Comparison of ENCODE assay signal across 8 cellular contexts in the genomic region with DNA sequence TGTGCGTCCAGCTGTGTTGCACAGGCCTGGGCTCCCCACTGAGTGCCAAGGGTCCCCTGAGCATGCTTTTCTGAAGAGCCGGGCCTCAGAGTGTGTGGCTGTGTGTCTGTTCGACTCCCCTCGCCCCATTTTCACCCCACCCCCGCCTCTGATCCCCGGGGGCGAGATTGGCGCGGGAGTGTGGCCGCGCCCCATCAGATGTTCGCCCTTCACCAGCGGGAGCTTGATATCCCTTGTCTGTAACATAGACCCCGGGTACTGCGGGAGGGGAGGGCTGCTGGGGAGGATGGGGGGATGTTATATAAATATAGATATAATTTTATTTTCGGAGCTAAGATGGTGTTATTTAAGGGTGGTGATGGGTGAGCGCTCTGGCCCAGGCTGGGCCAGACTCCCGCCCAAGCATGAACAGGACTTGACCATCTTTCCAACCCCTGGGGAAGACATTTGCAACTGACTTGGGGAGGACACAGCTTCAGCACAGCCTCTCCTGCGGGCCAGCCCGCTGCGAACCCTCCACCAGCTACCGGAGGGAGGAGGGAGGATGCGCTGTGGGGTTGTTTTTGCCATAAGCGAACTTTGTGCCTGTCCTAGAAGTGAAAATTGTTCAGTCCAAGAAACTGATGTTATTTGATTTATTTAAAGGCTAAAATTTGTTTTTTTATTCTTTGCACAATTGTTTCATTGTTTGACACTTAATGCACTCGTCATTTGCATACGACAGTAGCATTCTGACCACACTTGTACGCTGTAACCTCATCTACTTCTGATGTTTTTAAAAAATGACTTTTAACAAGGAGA. TPM values are rescaled to one million over a fixed set of nuclear protein-coding genes. Genes with fewer than 3 reads are reported as not detected.
DNase-seq lines count a peak whose midpoint lies in the region; ATAC-seq, FAIRE-seq and TF ChIP-seq lines count a peak whose summit lies in the region.

No MANE protein-coding gene starts in this region.

- peak overlapping the region; percentile 94 for H3K9ac ChIP-seq in astrocyte (ENCODE audit: low read length)
- H3K9ac ChIP-seq in kidney (ENCODE audit: low read length in 2 of 2): peak overlapping the region; percentile 98 to 99

- H2AFZ ChIP-seq in astrocyte (ENCODE audit: low read depth, low read length): no peak overlapping the region
- no peak overlapping the region for H2AFZ ChIP-seq in OCI-LY7 (ENCODE audit: low read length)

- CTCF ChIA-PET in OCI-LY7 (lab: Charles Lee; ENCODE audit: unreplicated experiment): no interaction called here

- H3K4me3 Mint-ChIP-seq in activated T-cell treated with anti-CD3 and anti-CD28 coated beads, Interleukin-2, amount 50 U/mL, for 4 hours: peak overlapping the region; percentile 79
- H3K4me3 Mint-ChIP-seq in astrocyte (ENCODE audit: unreplicated experiment): peak overlapping the region; percentile 98

- intact Hi-C loops in kidney (cut with DNase I) (no loop called here), spleen (cut with DNase I; ENCODE audit: low total_unique reads) (no loop called here), OCI-LY7 (cut with micrococcal nuclease; ENCODE audit: unreplicated experiment) (no loop called here)

- H3K9me3 ChIP-seq in astrocyte (ENCODE audit: insufficient read depth, low read depth, low read length): no peaks in the 10 kb centered on the region
- no peaks in the 10 kb centered on the region for H3K9me3 ChIP-seq in kidney (ENCODE audit: control insufficient read depth in 1 of 2, low read length in 2 of 2)
- no peaks in the 10 kb centered on the region for H3K9me3 ChIP-seq in spleen
- no peaks in the 10 kb centered on the region for H3K9me3 ChIP-seq in OCI-LY7 (ENCODE audit: low read length)

- H3K4me3 ChIP-seq in astrocyte (ENCODE audit: insufficient read depth, low read depth, low read length) (peak overlapping the region; percentile 88), kidney (ENCODE audit: low read length in 2 of 2) (peak overlapping the region; percentile 96), spleen (peak overlapping the region; percentile 59 to 85 (median 75)), OCI-LY7 (ENCODE audit: low read depth, low read length, poor library complexity, severe bottlenecking) (no peak overlapping the region)

- no peaks in the 10 kb centered on the region for H3K9me3 Mint-ChIP-seq in activated T-cell treated with anti-CD3 and anti-CD28 coated beads, Interleukin-2, amount 50 U/mL, for 4 hours
- no peaks in the 10 kb centered on the region for H3K9me3 Mint-ChIP-seq in astrocyte (ENCODE audit: unreplicated experiment)

- H3K27me3 ChIP-seq in astrocyte (ENCODE audit: insufficient read depth, low read length): no peaks in the 10 kb centered on the region
- H3K27me3 ChIP-seq in spleen (replicated peaks in 1 of 7): peaks cover 0 to 32% (median 0%) of the 10 kb centered on the region in 7 donors

- no peak for TF ChIP-seq CTCF in astrocyte (IDR thresholded peaks at IDR 0.05; ENCODE audit: insufficient read depth, low read depth, low read length)
- TF ChIP-seq CTCF in kidney (IDR thresholded peaks at IDR 0.05; ENCODE audit: borderline replicate concordance, extremely low read depth, insufficient read depth): no peak
- TF ChIP-seq CTCF in spleen (IDR thresholded peaks at IDR 0.05 in 8 of 11, conservative IDR thresholded peaks at IDR 0.05 in 3 of 11): no peak
- TF ChIP-seq CTCF in OCI-LY7 (conservative IDR thresholded peaks at IDR 0.05; ENCODE audit: low read length): no peak

- WGBS in spleen, 5 donors: 51 to 66% (median 57%) methylated on average over 26 to 27 of the region's 27 CpGs

- H3K27ac Mint-ChIP-seq in astrocyte (ENCODE audit: unreplicated experiment): peak overlapping the region; percentile 93

- no TSS peak for BruUV-seq in OCI-LY7 (replicated peaks; lab: Mats Ljungman, UMichigan)

- H4K20me1 ChIP-seq in astrocyte (ENCODE audit: insufficient read depth, low read length) (peaks cover 37% of the 10 kb centered on the region), OCI-LY7 (ENCODE audit: insufficient read depth, low read length) (no peaks in the 10 kb centered on the region)

- ATAC-seq in activated T-cell treated with anti-CD3 and anti-CD28 coated beads, Interleukin-2, amount 50 U/mL, for 4 hours: no peak
- ATAC-seq in HG03378 (IDR thresholded peaks at IDR 0.05; ENCODE audit: unreplicated experiment) (no peak), HG02970 (IDR thresholded peaks at IDR 0.05; ENCODE audit: low FRiP score, unreplicated experiment) (no peak)

- H3K4me1 Mint-ChIP-seq in activated T-cell treated with anti-CD3 and anti-CD28 coated beads, Interleukin-2, amount 50 U/mL, for 4 hours (ENCODE audit: low read depth): peaks cover 10% of the 10 kb centered on the region
- peaks cover 37% of the 10 kb centered on the region for H3K4me1 Mint-ChIP-seq in astrocyte (ENCODE audit: low read depth, unreplicated experiment)

- peak in 1 of 3 donors; percentile 47 for TF ChIP-seq POLR2A in spleen (IDR thresholded peaks at IDR 0.05)

- peaks cover 28% of the 10 kb centered on the region for H3K4me1 ChIP-seq in astrocyte (ENCODE audit: insufficient read depth, low read length)
- peaks cover 14 to 16% of the 10 kb centered on the region in 2 donors for H3K4me1 ChIP-seq in kidney (ENCODE audit: control insufficient read depth in 1 of 2, insufficient read depth in 1 of 2, low read depth in 1 of 2, low read length in 2 of 2)
- H3K4me1 ChIP-seq in spleen: peaks cover 0 to 50% (median 32%) of the 10 kb centered on the region in 6 donors
- peaks cover 3% of the 10 kb centered on the region for H3K4me1 ChIP-seq in OCI-LY7 (ENCODE audit: insufficient read depth, low read length, poor library complexity, severe bottlenecking)

- no peaks in the 10 kb centered on the region for H3K36me3 Mint-ChIP-seq in activated T-cell treated with anti-CD3 and anti-CD28 coated beads, Interleukin-2, amount 50 U/mL, for 4 hours (ENCODE audit: insufficient read depth)
- peaks cover 13% of the 10 kb centered on the region for H3K36me3 Mint-ChIP-seq in astrocyte (ENCODE audit: low read depth, unreplicated experiment)

- POLR2A ChIA-PET in OCI-LY7 (lab: Charles Lee): interaction anchor here (0.5 kb wide), 1 partner anchor 120 kb away, joined by 3 read pairs; no protein-coding TSS in a partner anchor

- H3K4me2 ChIP-seq in astrocyte (ENCODE audit: low read length): peak overlapping the region; percentile 87
- no peak overlapping the region for H3K4me2 ChIP-seq in OCI-LY7 (ENCODE audit: low read length)

- DNase-seq in activated T-cell treated with anti-CD3 and anti-CD28 coated beads, Interleukin-2, amount 50 U/mL, for 4 hours: no peak
- no peak for DNase-seq in activated T-cell treated with anti-CD3 and anti-CD28 coated beads, Interleukin-2, amount 50 U/mL, for 48 hours
- DNase-seq in astrocyte (ENCODE audit: low read depth): no peak
- DNase-seq in kidney: peak; percentile 61
- peak; percentile 79 for DNase-seq in spleen
- DNase-seq in OCI-LY7 (ENCODE audit: low spot score): no peak

- no peak for FAIRE-seq in astrocyte (lab: Jason Lieb, UNC)
- FAIRE-seq in kidney (lab: Jason Lieb, UNC): no peak

- H3K27ac ChIP-seq in astrocyte (ENCODE audit: low read depth, low read length) (peak overlapping the region; percentile 95), kidney (ENCODE audit: low read depth in 2 of 2, low read length in 2 of 2) (peak overlapping the region; percentile 99), spleen (peak overlapping the region; percentile 91 to 99 (median 97)), OCI-LY7 (ENCODE audit: low read depth, low read length, poor library complexity, severe bottlenecking) (no peak overlapping the region)

- peaks cover 39% of the 10 kb centered on the region for H3K79me2 ChIP-seq in astrocyte (ENCODE audit: insufficient read depth, low read length)
- H3K79me2 ChIP-seq in OCI-LY7 (ENCODE audit: insufficient read depth, low read depth, low read length): no peaks in the 10 kb centered on the region

- H3K36me3 ChIP-seq in astrocyte (ENCODE audit: insufficient read depth, low read length) (peaks cover 3% of the 10 kb centered on the region), kidney (ENCODE audit: control insufficient read depth in 1 of 2, insufficient read depth in 2 of 2, low read length in 2 of 2) (peaks cover 6 to 23% of the 10 kb centered on the region in 2 donors), spleen (peaks cover 0 to 18% (median 0%) of the 10 kb centered on the region in 6 donors), OCI-LY7 (ENCODE audit: insufficient read depth, low read length) (no peaks in the 10 kb centered on the region)

- H3K27me3 Mint-ChIP-seq in activated T-cell treated with anti-CD3 and anti-CD28 coated beads, Interleukin-2, amount 50 U/mL, for 4 hours (ENCODE audit: low read depth): peaks cover 30% of the 10 kb centered on the region
- no peaks in the 10 kb centered on the region for H3K27me3 Mint-ChIP-seq in astrocyte (ENCODE audit: low read depth, unreplicated experiment)

- H3K9me2 ChIP-seq in OCI-LY7 (ENCODE audit: insufficient read depth, low read length): no peaks in the 10 kb centered on the region

RNA-seq across cellular contexts. Expression of a gene that starts 1.6 kb away (rescaled TPM):
- total RNA-seq in activated T-cell treated with anti-CD3 and anti-CD28 coated beads, Interleukin-2, amount 50 U/mL, for 4 hours: 10 to 100 TPM; 14.2 to 14.6 (median 14.2) TPM
- total RNA-seq in astrocyte (161 and 173 TPM in 2 replicates), kidney (487 TPM), spleen (100 to 1,000 TPM in 6 of 7 donors, 10 to 100 TPM in 1; 94.3 to 309 (median 233) TPM), OCI-LY7 (2022) (0.36 TPM in 1 of 2 replicates, not detected in the other)
- polyA plus RNA-seq in kidney (ENCODE audit: insufficient read depth, low read depth, low replicate concordance) (241 TPM), spleen (10 to 100 TPM; 32.6 to 69.0 (median 61.0) TPM)
- 0.15 TPM in 1 of 2 replicates, not detected in the other for total RNA-seq in OCI-LY7 (2014; rRNA removed; shearing (Covaris generic))

Comparison
In these comparisons a context has a peak if more than half of its experiments do, and no peak if none do; other contexts are left out.
1. DNase-seq: peak in kidney (single experiment) and spleen (single experiment); none in activated T-cell treated with anti-CD3 and anti-CD28 coated beads, Interleukin-2, amount 50 U/mL, for 4 hours (single experiment), activated T-cell treated with anti-CD3 and anti-CD28 coated beads, Interleukin-2, amount 50 U/mL, for 48 hours (0 of 2), astrocyte (single experiment) and OCI-LY7 (single experiment).
2. RNA of a gene that starts 1.6 kb away (total RNA-seq): 487 TPM in kidney (single experiment), 94.3 to 309 TPM in spleen, 161 to 173 TPM in astrocyte and 14.2 to 14.6 TPM in activated T-cell treated with anti-CD3 and anti-CD28 coated beads, Interleukin-2, amount 50 U/mL, for 4 hours; 0.15 to 0.36 TPM in OCI-LY7; every median in the first group is over 10 times any median in the second.